In the genomic region with DNA sequence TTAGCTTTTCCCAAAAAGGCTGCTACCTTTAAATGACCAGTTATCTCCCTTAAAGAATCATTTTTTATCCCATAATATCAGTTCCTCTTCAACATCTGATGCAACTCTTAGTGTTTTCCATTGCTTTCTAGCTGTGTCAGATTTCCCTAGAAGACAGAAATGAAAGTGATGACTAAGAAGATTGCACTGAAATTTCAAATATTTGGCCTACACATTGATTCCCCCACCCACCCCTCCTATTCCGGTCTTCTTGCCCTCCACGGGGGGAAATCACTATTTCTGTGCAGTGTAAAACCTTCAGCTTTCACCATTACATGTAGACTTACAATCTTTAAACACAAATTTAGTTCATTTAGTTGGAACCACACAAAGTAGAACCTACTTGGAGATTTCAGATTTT, we compare ENCODE assay signal across 13 cellular contexts.
A peak's percentile ranks its signal among the peaks of the same experiment; 100 is the strongest.
DNase-seq lines count a peak whose midpoint lies in the region; ATAC-seq and TF ChIP-seq lines count a peak whose summit lies in the region.
"Had no signal": no experiment of that assay in that cellular context is flagged by ENCODE, and none has a peak within 500 bp of the region (broad histone marks: within the 10 kb centered on the region; RNA-seq: fewer than 3 reads in every experiment).

No MANE protein-coding gene starts in this region.

- no peak overlapping the region for H3K4me3 Mint-ChIP-seq in activated naive CD8-positive, alpha-beta T cell treated with anti-CD3 and anti-CD28 coated beads for 36 hours
- H3K4me3 Mint-ChIP-seq in naive B cell (peak overlapping the region in 7 of 8 donors; percentile 0 to 81 (median 38)), progenitor cell of endocrine pancreas (ENCODE audit: low read depth) (no peak overlapping the region)
- H3K4me3 Mint-ChIP-seq: T-cell had no signal

- H3K27ac ChIP-seq in caudate nucleus (ENCODE audit: low read depth, low read length): no peak overlapping the region
- H3K27ac ChIP-seq: upper lobe of left lung had no signal

- ATAC-seq in naive B cell (ENCODE audit: low read depth in 2 of 2): no peak
- no peak for ATAC-seq in HG03139 (IDR thresholded peaks at IDR 0.05; ENCODE audit: unreplicated experiment)
- ATAC-seq: T-cell had no signal

- no peak for TF ChIP-seq CTCF in progenitor cell of endocrine pancreas (IDR thresholded peaks at IDR 0.05; ENCODE audit: unreplicated experiment)

- H3K27me3 Mint-ChIP-seq in activated naive CD8-positive, alpha-beta T cell treated with anti-CD3 and anti-CD28 coated beads for 36 hours: peaks cover 24% of the 10 kb centered on the region
- no peaks in the 10 kb centered on the region for H3K27me3 Mint-ChIP-seq in naive B cell
- H3K27me3 Mint-ChIP-seq in progenitor cell of endocrine pancreas: peaks cover 3% of the 10 kb centered on the region

- peaks cover 30% of the 10 kb centered on the region for H3K4me1 Mint-ChIP-seq in activated naive CD8-positive, alpha-beta T cell treated with anti-CD3 and anti-CD28 coated beads for 36 hours
- H3K4me1 Mint-ChIP-seq in naive B cell (peaks cover 66 to 88% (median 71%) of the 10 kb centered on the region in 3 donors), progenitor cell of endocrine pancreas (ENCODE audit: low read depth) (peaks cover 4% of the 10 kb centered on the region)

- DNase-seq in SIG-M5 treated with dmso at 0.1 percent for 504 hours (lab: John Stamatoyannopoulos, UW; ENCODE audit: unreplicated experiment): peak; percentile 86
- DNase-seq in SIG-M5 (lab: John Stamatoyannopoulos, UW): no peak
- DNase-seq in HT1080 (ENCODE audit: low read depth): peak; percentile 57
- DNase-seq in activated naive CD8-positive, alpha-beta T cell treated with anti-CD3 and anti-CD28 coated beads for 36 hours: no peak
- no peak for DNase-seq in naive B cell
- DNase-seq in progenitor cell of endocrine pancreas (ENCODE audit: low spot score, unreplicated experiment): no peak
- DNase-seq in caudate nucleus (lab: John Stamatoyannopoulos, UW): no peak
- DNase-seq: 8988T, mesendoderm, NCI-H1694 treated with DMSO at 0.1 percent for 48 hours, T-cell had no signal

- H3K9me3 Mint-ChIP-seq in activated naive CD8-positive, alpha-beta T cell treated with anti-CD3 and anti-CD28 coated beads for 36 hours: no peaks in the 10 kb centered on the region
- H3K9me3 Mint-ChIP-seq in naive B cell (peaks cover 0 to 2% (median 0%) of the 10 kb centered on the region in 7 donors), progenitor cell of endocrine pancreas (ENCODE audit: low read depth) (no peaks in the 10 kb centered on the region)
- H3K9me3 Mint-ChIP-seq: T-cell had no signal

- no peaks in the 10 kb centered on the region for H3K36me3 Mint-ChIP-seq in activated naive CD8-positive, alpha-beta T cell treated with anti-CD3 and anti-CD28 coated beads for 36 hours
- peaks cover 6% of the 10 kb centered on the region in 2 donors for H3K36me3 Mint-ChIP-seq in naive B cell
- H3K36me3 Mint-ChIP-seq in progenitor cell of endocrine pancreas (ENCODE audit: insufficient read depth): no peaks in the 10 kb centered on the region
- H3K36me3 Mint-ChIP-seq: T-cell had no signal

- H3K27ac Mint-ChIP-seq in activated naive CD8-positive, alpha-beta T cell treated with anti-CD3 and anti-CD28 coated beads for 36 hours: peak overlapping the region; percentile 2
- H3K27ac Mint-ChIP-seq in naive B cell (peak overlapping the region; percentile 97 to 100 (median 98)), progenitor cell of endocrine pancreas (no peak overlapping the region)
- H3K27ac Mint-ChIP-seq: T-cell had no signal

Comparison
In these comparisons a context has a peak if more than half of its experiments do, and no peak if none do; other contexts are left out.
1. DNase-seq: peak in SIG-M5 treated with dmso at 0.1 percent for 504 hours (single experiment) and HT1080 (single experiment); none in SIG-M5 (single experiment), activated naive CD8-positive, alpha-beta T cell treated with anti-CD3 and anti-CD28 coated beads for 36 hours (single experiment), naive B cell (single experiment), progenitor cell of endocrine pancreas (single experiment) and caudate nucleus (0 of 61).
2. H3K4me3 Mint-ChIP-seq: peak in naive B cell (7 of 8); none in activated naive CD8-positive, alpha-beta T cell treated with anti-CD3 and anti-CD28 coated beads for 36 hours (single experiment) and progenitor cell of endocrine pancreas (single experiment).